Comparison of ENCODE assay signal across 9 cellular contexts in genomic region chr1:172638885-172639831, GRCh38. TPM values are rescaled to one million over a fixed set of nuclear protein-coding genes. Genes with fewer than 3 reads are reported as not detected.
A peak's percentile ranks its signal among the peaks of the same experiment; 100 is the strongest.
DNase-seq lines count a peak whose midpoint lies in the region; ATAC-seq and TF ChIP-seq lines count a peak whose summit lies in the region.
"Had no signal": no experiment of that assay in that cellular context is flagged by ENCODE, and none has a peak within 500 bp of the region (broad histone marks: within the 10 kb centered on the region; RNA-seq: fewer than 3 reads in every experiment).

No MANE protein-coding gene starts in this region.

- peak; percentile 85 for ATAC-seq in HG02885 (IDR thresholded peaks at IDR 0.05; ENCODE audit: poor library complexity, unreplicated experiment)
- peak; percentile 83 for ATAC-seq in T-helper 17 cell

- POLR2A ChIA-PET in GM10248 (lab: Yijun Ruan, JAX) (no interaction called here), HEK293T (lab: Yijun Ruan, JAX) (no interaction called here)

- H3K4me1 Mint-ChIP-seq in T-helper 17 cell: peaks cover 52% of the 10 kb centered on the region

- peak overlapping the region; percentile 90 for H3K4me3 Mint-ChIP-seq in T-helper 17 cell

- H3K27ac Mint-ChIP-seq in T-helper 17 cell: peak overlapping the region; percentile 95

- H3K27me3 Mint-ChIP-seq in T-helper 17 cell: no peaks in the 10 kb centered on the region

- CTCF ChIA-PET in GM10248 (lab: Yijun Ruan, JAX): interaction anchor here (0.9 to 1.5 kb wide), 6 partner anchors 10 to 140 kb away, joined by 3 to 6 read pairs (median 4); no protein-coding TSS in a partner anchor
- CTCF ChIA-PET in HEK293T (lab: Yijun Ruan, JAX): no interaction called here

- no peaks in the 10 kb centered on the region for H3K36me3 Mint-ChIP-seq in T-helper 17 cell (ENCODE audit: low read depth)
- H3K36me3 Mint-ChIP-seq: IgD-negative memory B cell had no signal

- TF ChIP-seq CTCF in GM10248 (IDR thresholded peaks at IDR 0.05; ENCODE audit: control extremely low read depth, extremely low read depth, low read depth, missing control alignments) (no peak), astrocyte of the cerebellum (IDR thresholded peaks at IDR 0.05; ENCODE audit: low read depth, low read length, missing control alignments) (no peak)

- H3K4me3 ChIP-seq in astrocyte of the cerebellum (ENCODE audit: low read depth, low read length) (no peak overlapping the region), skeletal muscle cell (ENCODE audit: low read depth, low read length) (no peak overlapping the region)

- in situ Hi-C loops in astrocyte of the cerebellum (cut with HindIII; ENCODE audit: low sequenced_read_pairs): no loop called here

- DNase-seq in GM10248 (ENCODE audit: extremely low spot score) (peak; percentile 49), T-helper 17 cell (peak in 2 of 3 donors; percentile 32 to 47), astrocyte of the cerebellum (ENCODE audit: low read depth) (peak; percentile 94), skeletal muscle cell (ENCODE audit: low read depth) (peak; percentile 86), HEK293T (ENCODE audit: extremely low spot score) (no peak), NCI-H510A (lab: John Stamatoyannopoulos, UW) (no peak), Ammon's horn (ENCODE audit: low spot score) (no peak)

- H3K9me3 ChIP-seq in T-helper 17 cell (ENCODE audit: control insufficient read depth, low read length, poor library complexity, severe bottlenecking): no peaks in the 10 kb centered on the region

TF ChIP-seq in HEK293T, 16 proteins besides CTCF, POLR2A, EP300 and RAD21:
- TF ChIP-seq FOXA1 (IDR thresholded peaks at IDR 0.05) (no peak), TARDBP (IDR thresholded peaks at IDR 0.05) (no peak), LEF1 (IDR thresholded peaks at IDR 0.05; ENCODE audit: borderline replicate concordance) (no peak), NFRKB (IDR thresholded peaks at IDR 0.05) (no peak), HDGF (IDR thresholded peaks at IDR 0.05; ENCODE audit: borderline replicate concordance) (no peak)
TF ChIP-seq in HEK293T: peak in this region for 0.

RNA-seq across cellular contexts. Expression of gene FASLG, which starts 19.7 kb away (rescaled TPM):
- total RNA-seq in T-helper 17 cell: under 1 TPM in 1 of 2 donors, not detected in 1; 0.47 TPM

Comparison
In these comparisons a context has a peak if more than half of its experiments do, and no peak if none do; other contexts are left out.
1. DNase-seq: peak in GM10248 (single experiment), T-helper 17 cell (2 of 3), astrocyte of the cerebellum (single experiment) and skeletal muscle cell (single experiment); none in HEK293T (single experiment), NCI-H510A (single experiment) and Ammon's horn (single experiment).